Comparison of ENCODE assay signal across 9 cellular contexts in the genomic region with DNA sequence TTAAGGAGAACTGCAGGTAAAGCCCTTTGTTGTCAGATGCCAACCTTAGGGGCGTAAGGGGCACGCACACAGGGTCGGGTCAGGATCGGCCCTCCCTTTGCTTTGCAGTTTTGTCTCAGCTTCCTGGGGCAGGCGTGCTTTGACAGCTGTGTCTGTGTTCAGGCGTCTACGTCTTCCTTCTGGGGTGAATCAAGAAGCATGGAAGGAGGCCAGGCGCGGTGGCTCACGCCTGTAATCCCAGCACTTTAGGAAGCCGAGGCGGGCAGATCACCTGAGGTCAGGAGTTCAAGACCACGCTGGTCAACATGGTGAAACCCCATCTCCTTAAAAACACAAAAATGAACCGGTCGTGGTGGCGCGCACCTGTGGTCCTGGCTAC. TPM values are rescaled to one million over a fixed set of nuclear protein-coding genes. Genes with fewer than 3 reads are reported as not detected.
DNase-seq lines count a peak whose midpoint lies in the region; ATAC-seq and TF ChIP-seq lines count a peak whose summit lies in the region.
"Had no signal": no experiment of that assay in that cellular context is flagged by ENCODE, and none has a peak within 500 bp of the region (broad histone marks: within the 10 kb centered on the region; RNA-seq: fewer than 3 reads in every experiment).

No MANE protein-coding gene starts in this region.

- peaks cover 29% of the 10 kb centered on the region for H3K36me3 ChIP-seq in CD8-positive, alpha-beta memory T cell (ENCODE audit: insufficient read depth, low read length)
- H3K36me3 ChIP-seq in NT2/D1 (ENCODE audit: insufficient read depth, insufficient read length, low read length) (peaks cover 77% of the 10 kb centered on the region), endocrine pancreas (ENCODE audit: control insufficient read depth, insufficient read depth, low read length) (peaks cover 3% of the 10 kb centered on the region), osteoblast (ENCODE audit: insufficient read depth, low read length) (peaks cover 56% of the 10 kb centered on the region)

- no peaks in the 10 kb centered on the region for H3K27me3 Mint-ChIP-seq in CD8-positive, alpha-beta memory T cell

- peak overlapping the region; percentile 85 for H3K4me2 ChIP-seq in osteoblast (ENCODE audit: insufficient read depth, low read length)

- CTCF ChIA-PET in CD8-positive, alpha-beta memory T cell (lab: Charles Lee) = interaction anchor here (3.5 to 4.3 kb wide), 2 partner anchors 28 to 155 kb away, joined by 28 to 39 read pairs; a partner anchor contains a TSS

- H3K27ac ChIP-seq in CD8-positive, alpha-beta memory T cell (ENCODE audit: low read depth, low read length) = no peak overlapping the region
- H3K27ac ChIP-seq in osteoblast (ENCODE audit: low read depth, low read length) = no peak overlapping the region

- H3K9me3 ChIP-seq in CD8-positive, alpha-beta memory T cell (ENCODE audit: low read length) = no peaks in the 10 kb centered on the region
- H3K9me3 ChIP-seq in NT2/D1 (ENCODE audit: insufficient read depth, low read length) = peaks cover 3% of the 10 kb centered on the region; the same call in 1 of the 2 replicates
- H3K9me3 ChIP-seq in endocrine pancreas (ENCODE audit: control insufficient read depth, low read length) = no peaks in the 10 kb centered on the region
- H3K9me3 ChIP-seq in osteoblast (ENCODE audit: low read depth, low read length) = no peaks in the 10 kb centered on the region

- DNase-seq in CD8-positive, alpha-beta memory T cell = no peak
- no peak for DNase-seq in NT2/D1 (ENCODE audit: low read depth, low spot score)
- DNase-seq in osteoblast (ENCODE audit: insufficient read length, low spot score, missing footprints) = peak; percentile 51
- DNase-seq in anterior cingulate cortex (lab: John Stamatoyannopoulos, UW) = no peak
- DNase-seq in mesenteric fat pad (ENCODE audit: low spot score) = no peak
- DNase-seq in stimulated activated CD4-positive, alpha-beta T cell treated with anti-CD3 and anti-CD28 coated beads, Interleukin-4, amount 100 ng/mL, for 24 hours = no peak

- no peaks in the 10 kb centered on the region for H3K27me3 ChIP-seq in CD8-positive, alpha-beta memory T cell (ENCODE audit: insufficient read depth, low read length, poor library complexity, severe bottlenecking)
- no peaks in the 10 kb centered on the region for H3K27me3 ChIP-seq in NT2/D1 (ENCODE audit: insufficient read depth, insufficient read length)
- no peaks in the 10 kb centered on the region for H3K27me3 ChIP-seq in endocrine pancreas (ENCODE audit: control insufficient read depth, insufficient read depth, low read length)
- H3K27me3 ChIP-seq in osteoblast (ENCODE audit: insufficient read depth, low read length) = no peaks in the 10 kb centered on the region

- H3K4me3 ChIP-seq in CD8-positive, alpha-beta memory T cell (ENCODE audit: low read length) = peak overlapping the region; percentile 59
- H3K4me3 ChIP-seq in NT2/D1 (ENCODE audit: insufficient read length, low read depth) (peak overlapping the region; percentile 96), endocrine pancreas (ENCODE audit: control insufficient read depth, insufficient read depth, low read length) (no peak overlapping the region), osteoblast (ENCODE audit: insufficient read depth, low read length) (peak overlapping the region; percentile 87)

- H3K9me3 Mint-ChIP-seq in CD8-positive, alpha-beta memory T cell = peaks cover 0 to 3% (median 2%) of the 10 kb centered on the region in 5 donors

- ATAC-seq in GM18909 (IDR thresholded peaks at IDR 0.05; ENCODE audit: poor library complexity, unreplicated experiment) = no peak

- H3K4me1 ChIP-seq in CD8-positive, alpha-beta memory T cell (ENCODE audit: insufficient read depth, low read length) = peaks cover 37% of the 10 kb centered on the region
- peaks cover 9% of the 10 kb centered on the region for H3K4me1 ChIP-seq in NT2/D1 (ENCODE audit: insufficient read depth, insufficient read length)
- no peaks in the 10 kb centered on the region for H3K4me1 ChIP-seq in endocrine pancreas (ENCODE audit: control insufficient read depth, insufficient read depth, low read length)
- peaks cover 18% of the 10 kb centered on the region for H3K4me1 ChIP-seq in osteoblast (ENCODE audit: insufficient read depth, low read length)

- H4K20me1 ChIP-seq in osteoblast (ENCODE audit: insufficient read depth, low read length) = peaks cover 14% of the 10 kb centered on the region

- H2AFZ ChIP-seq in osteoblast (ENCODE audit: low read length) = no peak overlapping the region

- peaks cover 97% of the 10 kb centered on the region for H3K79me2 ChIP-seq in osteoblast (ENCODE audit: insufficient read depth, low read length)

- H3K4me1 Mint-ChIP-seq in CD8-positive, alpha-beta memory T cell = peaks cover 39 to 62% (median 51%) of the 10 kb centered on the region in 3 donors

- H3K27ac Mint-ChIP-seq in CD8-positive, alpha-beta memory T cell = peak overlapping the region in 7 of 8 donors; percentile 15 to 72 (median 40)

- H3K4me3 Mint-ChIP-seq in CD8-positive, alpha-beta memory T cell = peak overlapping the region; percentile 71 to 93 (median 78)

- H3K36me3 Mint-ChIP-seq in CD8-positive, alpha-beta memory T cell = peaks cover 14 to 74% (median 17%) of the 10 kb centered on the region in 3 donors

- peak overlapping the region; percentile 96 for H3K9ac ChIP-seq in NT2/D1 (ENCODE audit: insufficient read length, low read depth)
- peak overlapping the region; percentile 89 for H3K9ac ChIP-seq in endocrine pancreas (ENCODE audit: control insufficient read depth, insufficient read depth, low read length)

- POLR2A ChIA-PET in CD8-positive, alpha-beta memory T cell (lab: Charles Lee) = interaction anchor here (0.6 kb wide), 1 partner anchor 19 kb away, joined by 5 read pairs; no protein-coding TSS in a partner anchor

- no peak for TF ChIP-seq CTCF in osteoblast (IDR thresholded peaks at IDR 0.05; ENCODE audit: extremely low read depth, low read depth, low read length)

RNA-seq across cellular contexts. Expression of a gene that starts 1.3 kb away (rescaled TPM):
- 10 to 100 TPM; 29.7 to 29.9 TPM for total RNA-seq in CD8-positive, alpha-beta memory T cell
- 77.5 TPM for polyA plus RNA-seq in CD8-positive, alpha-beta memory T cell
- total RNA-seq in osteoblast (15.6 and 18.8 TPM in 2 replicates), mesenteric fat pad (26.7 TPM)

RNA-seq across cellular contexts. Expression of a gene that starts 1.4 kb away (rescaled TPM):
- 10 to 100 TPM; 63.7 to 72.8 TPM for total RNA-seq in CD8-positive, alpha-beta memory T cell
- polyA plus RNA-seq in CD8-positive, alpha-beta memory T cell = 73.9 TPM
- total RNA-seq in osteoblast = 21.7 and 23.0 TPM in 2 replicates
- total RNA-seq in mesenteric fat pad = 47.3 TPM

RNA-seq across cellular contexts. Expression of a gene that starts 12.7 kb away (rescaled TPM):
- total RNA-seq in CD8-positive, alpha-beta memory T cell = not detected
- 0.22 TPM for polyA plus RNA-seq in CD8-positive, alpha-beta memory T cell
- total RNA-seq in osteoblast (2.1 and 2.9 TPM in 2 replicates), mesenteric fat pad (4.7 TPM)
- total RNA-seq: T-helper 2 cell treated with Interferon-gamma antibody and Interleukin-4, amounts not matched to agents 100 ng/mL and 5 ng/mL, for 36 hours had no signal

RNA-seq across cellular contexts. Expression of a gene that starts 27.3 kb away (rescaled TPM):
- 10 to 100 TPM; 18.4 to 19.6 TPM for total RNA-seq in CD8-positive, alpha-beta memory T cell
- 366 TPM for polyA plus RNA-seq in CD8-positive, alpha-beta memory T cell
- total RNA-seq in osteoblast (1.8 and 2.9 TPM in 2 replicates), mesenteric fat pad (6.5 TPM)

RNA-seq across cellular contexts. Expression of a gene that starts 30.4 kb away (rescaled TPM):
- 10 to 100 TPM; 37.5 to 40.6 TPM for total RNA-seq in CD8-positive, alpha-beta memory T cell
- polyA plus RNA-seq in CD8-positive, alpha-beta memory T cell = 7.8 TPM
- total RNA-seq in osteoblast (27.5 and 29.5 TPM in 2 replicates), mesenteric fat pad (62.0 TPM)
